8 cellular contexts compared by ENCODE assay signal in genomic region chr6:5831219-5831862, GRCh38.
DNase-seq lines count a peak whose midpoint lies in the region; ATAC-seq and TF ChIP-seq lines count a peak whose summit lies in the region.
"Not testable (repeated sequence)": the region's sequence is repeated elsewhere in the genome, so short reads cannot be mapped to it uniquely, and the experiment has no call there.

No MANE protein-coding gene starts in this region.

- H3K9ac ChIP-seq in colonic mucosa (ENCODE audit: low read depth in 2 of 2, low read length in 2 of 2): not testable (repeated sequence)

- not testable (repeated sequence) for H3K27me3 Mint-ChIP-seq in CD8-positive, alpha-beta memory T cell; T-helper 1 cell treated with Interleukin-12 subunit alpha and Interleukin-12 subunit beta and Interleukin-4 antibody, amounts not matched to agents 30 μg/mL and 1 μg/mL, for 36 hours (ENCODE audit: low read depth)

- H3K4me1 ChIP-seq in CD8-positive, alpha-beta memory T cell (ENCODE audit: insufficient read depth, low read length): peaks cover 43% of the 10 kb centered on the region
- not testable (repeated sequence) for H3K4me1 ChIP-seq in colonic mucosa

- H3K4me1 Mint-ChIP-seq in CD8-positive, alpha-beta memory T cell: peaks cover 33 to 47% (median 38%) of the 10 kb centered on the region in 3 donors
- H3K4me1 Mint-ChIP-seq in T-helper 1 cell treated with Interleukin-12 subunit alpha and Interleukin-12 subunit beta and Interleukin-4 antibody, amounts not matched to agents 30 μg/mL and 1 μg/mL, for 36 hours (ENCODE audit: low read depth): peaks cover 33% of the 10 kb centered on the region

- not testable (repeated sequence) for H3K36me3 Mint-ChIP-seq in CD8-positive, alpha-beta memory T cell; T-helper 1 cell treated with Interleukin-12 subunit alpha and Interleukin-12 subunit beta and Interleukin-4 antibody, amounts not matched to agents 30 μg/mL and 1 μg/mL, for 36 hours (ENCODE audit: low read depth)

- not testable (repeated sequence) for H3K9me3 Mint-ChIP-seq in CD8-positive, alpha-beta memory T cell; T-helper 1 cell treated with Interleukin-12 subunit alpha and Interleukin-12 subunit beta and Interleukin-4 antibody, amounts not matched to agents 30 μg/mL and 1 μg/mL, for 36 hours

- DNase-seq in CD8-positive, alpha-beta memory T cell: peak; percentile 9 to 72 (median 47)
- DNase-seq in activated T-cell treated with anti-CD3 and anti-CD28 coated beads for 1 hour (ENCODE audit: low read depth): peak; percentile 28
- DNase-seq in colonic mucosa: peak; percentile 31
- DNase-seq in medulla oblongata (ENCODE audit: extremely low spot score): peak; percentile 62
- DNase-seq in stimulated activated CD8-positive, alpha-beta memory T cell treated with anti-CD3 and anti-CD28 coated beads, Interleukin-12 subunit alpha, Interleukin-12 subunit beta, amount 100 ng/mL, for 4 hours (ENCODE audit: low read depth): peak; percentile 13

- H3K9me3 ChIP-seq in CD8-positive, alpha-beta memory T cell (ENCODE audit: low read length); colonic mucosa: not testable (repeated sequence)

- CTCF ChIA-PET in CD8-positive, alpha-beta memory T cell (lab: Charles Lee): interaction anchor here (1.9 kb wide), 2 partner anchors 19 to 38 kb away, joined by 4 to 6 read pairs; no protein-coding TSS in a partner anchor

- POLR2A ChIA-PET in CD8-positive, alpha-beta memory T cell (lab: Charles Lee): not testable (repeated sequence)

- intact Hi-C loops in colonic mucosa (cut with DNase I): not testable (repeated sequence)

- H3K27ac ChIP-seq in CD8-positive, alpha-beta memory T cell (ENCODE audit: low read depth, low read length); colonic mucosa: not testable (repeated sequence)

- peak overlapping the region; percentile 83 to 94 (median 86) for H3K27ac Mint-ChIP-seq in CD8-positive, alpha-beta memory T cell
- peak overlapping the region; percentile 91 for H3K27ac Mint-ChIP-seq in T-helper 1 cell treated with Interleukin-12 subunit alpha and Interleukin-12 subunit beta and Interleukin-4 antibody, amounts not matched to agents 30 μg/mL and 1 μg/mL, for 36 hours

- not testable (repeated sequence) for TF ChIP-seq CTCF in colonic mucosa (IDR thresholded peaks at IDR 0.05)

- H3K4me3 Mint-ChIP-seq in CD8-positive, alpha-beta memory T cell: peak overlapping the region; percentile 4 to 85 (median 70)
- H3K4me3 Mint-ChIP-seq in T-helper 1 cell treated with Interleukin-12 subunit alpha and Interleukin-12 subunit beta and Interleukin-4 antibody, amounts not matched to agents 30 μg/mL and 1 μg/mL, for 36 hours: peak overlapping the region; percentile 29

- not testable (repeated sequence) for H3K36me3 ChIP-seq in CD8-positive, alpha-beta memory T cell (ENCODE audit: insufficient read depth, low read length); colonic mucosa

- peak overlapping the region; percentile 46 for H3K4me3 ChIP-seq in CD8-positive, alpha-beta memory T cell (ENCODE audit: low read length)
- not testable (repeated sequence) for H3K4me3 ChIP-seq in colonic mucosa

- not testable (repeated sequence) for H3K27me3 ChIP-seq in CD8-positive, alpha-beta memory T cell (ENCODE audit: insufficient read depth, low read length, poor library complexity, severe bottlenecking); colonic mucosa

- ATAC-seq in GM21367 (IDR thresholded peaks at IDR 0.05; ENCODE audit: unreplicated experiment) (peak; percentile 75), HG03571 (IDR thresholded peaks at IDR 0.05; ENCODE audit: unreplicated experiment) (peak; percentile 80)
